ENCODE assay signal across 28 cellular contexts in genomic region chr6:148405893-148406292, GRCh38.
DNase-seq lines count a peak whose midpoint lies in the region; ATAC-seq, FAIRE-seq and TF ChIP-seq lines count a peak whose summit lies in the region.
"Had no signal": no experiment of that assay in that cellular context is flagged by ENCODE, and none has a peak within 500 bp of the region (broad histone marks: within the 10 kb centered on the region; RNA-seq: fewer than 3 reads in every experiment).

No MANE protein-coding gene starts in this region.

- TF ChIP-seq POLR2A in A549 (IDR thresholded peaks at IDR 0.05; ENCODE audit: low read length) = no peak

- WGBS in A549 (ENCODE audit: missing lambda C conversion rate) = 30% methylated on average over 2 of the region's 2 CpGs

- peak overlapping the region; percentile 66 for H3K27ac Mint-ChIP-seq in osteocyte (ENCODE audit: unreplicated experiment)
- H3K27ac Mint-ChIP-seq in natural killer cell = no peak overlapping the region
- H3K27ac Mint-ChIP-seq: activated CD4-positive, alpha-beta T cell treated with anti-CD3 and anti-CD28 coated beads for 36 hours; activated naive CD4-positive, alpha-beta T cell treated with anti-CD3 and anti-CD28 coated beads for 36 hours; CD4-positive, CD25-positive, alpha-beta regulatory T cell had no signal

- no peak overlapping the region for H3K4me3 ChIP-seq in A549
- H3K4me3 ChIP-seq in epithelial cell of esophagus (ENCODE audit: low read length) = no peak overlapping the region
- H3K4me3 ChIP-seq: HAP-1 had no signal

- H3K4me1 ChIP-seq in A549 = peaks cover 22% of the 10 kb centered on the region

- H3K27me3 Mint-ChIP-seq in osteocyte (ENCODE audit: unreplicated experiment) (no peaks in the 10 kb centered on the region), natural killer cell (ENCODE audit: low read depth in 2 of 2) (peaks cover 7 to 21% of the 10 kb centered on the region in 2 donors)

- H3K9me3 Mint-ChIP-seq in osteocyte (ENCODE audit: unreplicated experiment) = no peaks in the 10 kb centered on the region
- no peaks in the 10 kb centered on the region for H3K9me3 Mint-ChIP-seq in natural killer cell
- H3K9me3 Mint-ChIP-seq: activated T-cell treated with anti-CD3 and anti-CD28 coated beads, Interleukin-2, amount 50 U/mL, for 4 hours had no signal

- H3K4me3 Mint-ChIP-seq in osteocyte (ENCODE audit: unreplicated experiment) (no peak overlapping the region), natural killer cell (no peak overlapping the region)
- H3K4me3 Mint-ChIP-seq: activated CD4-positive, alpha-beta T cell treated with anti-CD3 and anti-CD28 coated beads for 36 hours; activated naive CD4-positive, alpha-beta T cell treated with anti-CD3 and anti-CD28 coated beads for 36 hours; activated T-cell treated with anti-CD3 and anti-CD28 coated beads, Interleukin-2, amount 50 U/mL, for 4 hours; CD4-positive, CD25-positive, alpha-beta regulatory T cell had no signal

- no peak for FAIRE-seq in A549 (lab: Jason Lieb, UNC)
- FAIRE-seq: G401.6, GM18507 had no signal

- no peak for TF ChIP-seq EP300 in A549 (IDR thresholded peaks at IDR 0.05)
- TF ChIP-seq EP300 in Ishikawa (IDR thresholded peaks at IDR 0.05; ENCODE audit: borderline replicate concordance) = peak; percentile 54; the same call in 1 of the 2 replicates

- intact Hi-C loops in natural killer cell (cut with micrococcal nuclease) = no loop called here

- TF ChIP-seq CTCF in A549 (IDR thresholded peaks at IDR 0.05) (no peak), epithelial cell of esophagus (IDR thresholded peaks at IDR 0.05; ENCODE audit: insufficient read depth, low read depth, low read length, missing control alignments) (no peak), osteocyte (IDR thresholded peaks at IDR 0.05) (no peak), natural killer cell (IDR thresholded peaks at IDR 0.05) (no peak)

- ATAC-seq in A549 = 0 out of 6 replicates have a peak, but pooled peaks of 1 of the 2 experiments have one; percentile 34
- no peak for ATAC-seq in natural killer cell
- no peak for ATAC-seq in GM21825 (IDR thresholded peaks at IDR 0.05; ENCODE audit: unreplicated experiment)
- ATAC-seq: activated CD4-positive, alpha-beta T cell treated with anti-CD3 and anti-CD28 coated beads for 36 hours; activated T-cell treated with anti-CD3 and anti-CD28 coated beads, Interleukin-2, amount 50 U/mL, for 4 hours; foreskin keratinocyte; stimulated activated naive CD8-positive, alpha-beta T cell treated with anti-CD3 and anti-CD28 coated beads, Interleukin-15, Interleukin-2, amounts not matched to agents 100 U/mL and 50 U/mL, for 24 hours had no signal

- H3K9me3 ChIP-seq in A549 = no peaks in the 10 kb centered on the region
- H3K9me3 ChIP-seq: HAP-1 had no signal

- H3K27ac ChIP-seq in A549 = no peak overlapping the region
- H3K27ac ChIP-seq: foreskin keratinocyte had no signal

- H3K4me1 Mint-ChIP-seq in osteocyte (ENCODE audit: unreplicated experiment) (peaks cover 30% of the 10 kb centered on the region), natural killer cell (no peaks in the 10 kb centered on the region)
- H3K4me1 Mint-ChIP-seq: activated CD4-positive, alpha-beta T cell treated with anti-CD3 and anti-CD28 coated beads for 36 hours; CD4-positive, CD25-positive, alpha-beta regulatory T cell had no signal

- CTCF ChIA-PET in A549 (lab: Yijun Ruan, JAX) = no interaction called here

- H3K36me3 Mint-ChIP-seq in osteocyte (ENCODE audit: unreplicated experiment) = peaks cover 6% of the 10 kb centered on the region
- no peaks in the 10 kb centered on the region for H3K36me3 Mint-ChIP-seq in natural killer cell
- H3K36me3 Mint-ChIP-seq: CD4-positive, CD25-positive, alpha-beta regulatory T cell had no signal

- POLR2A ChIA-PET in A549 (lab: Yijun Ruan, JAX) = no interaction called here

- DNase-seq in A549 (ENCODE audit: low read depth in 1 of 2, low spot score in 1 of 2) (no peak), epithelial cell of esophagus (ENCODE audit: low read depth) (peak; percentile 12), osteocyte (ENCODE audit: extremely low spot score, unreplicated experiment) (no peak), NCI-H187 (lab: John Stamatoyannopoulos, UW) (no peak), natural killer cell (no peak)
- no peak for DNase-seq in stimulated activated CD4-positive, alpha-beta T cell treated with anti-CD3 and anti-CD28 coated beads, Interleukin-12 subunit alpha, Interleukin-12 subunit beta, amount 100 ng/mL, for 4 hours
- DNase-seq: activated CD4-positive, alpha-beta T cell treated with anti-CD3 and anti-CD28 coated beads for 36 hours; activated naive CD4-positive, alpha-beta T cell treated with anti-CD3 and anti-CD28 coated beads for 36 hours; activated T-cell treated with anti-CD3 and anti-CD28 coated beads, Interleukin-2, amount 50 U/mL, for 4 hours; amniotic stem cell; CD4-positive, CD25-positive, alpha-beta regulatory T cell; dermis blood vessel endothelial cell; DMS153; foreskin keratinocyte; hypothalamus; NCI-H1092; NCI-H2029 treated with DMSO at 0.1 percent for 48 hours; NCI-H226; NCI-H774; nucleus accumbens; stimulated activated CD4-positive, alpha-beta T cell treated with anti-CD3 and anti-CD28 coated beads, Interleukin-4, amount 100 ng/mL, for 4 hours; stimulated activated naive CD8-positive, alpha-beta T cell treated with anti-CD3 and anti-CD28 coated beads, Interleukin-15, Interleukin-2, amounts not matched to agents 100 U/mL and 50 U/mL, for 24 hours; T-helper 1 cell had no signal

- no peak for TF ChIP-seq RAD21 in A549 (conservative IDR thresholded peaks at IDR 0.05 in 1 of 2, IDR thresholded peaks at IDR 0.05 in 1 of 2)
- no peak for TF ChIP-seq RAD21 in Ishikawa (IDR thresholded peaks at IDR 0.05; ENCODE audit: low read depth)

- 0 out of 3 replicates have a peak overlapping the region, but pooled peaks have one; percentile 23 for H3K4me2 ChIP-seq in A549

TF ChIP-seq in A549, 52 proteins besides CTCF, POLR2A, EP300 and RAD21:
- no peak for TF ChIP-seq ZC3H11A (IDR thresholded peaks at IDR 0.05)
- TF ChIP-seq, protein P1, sequence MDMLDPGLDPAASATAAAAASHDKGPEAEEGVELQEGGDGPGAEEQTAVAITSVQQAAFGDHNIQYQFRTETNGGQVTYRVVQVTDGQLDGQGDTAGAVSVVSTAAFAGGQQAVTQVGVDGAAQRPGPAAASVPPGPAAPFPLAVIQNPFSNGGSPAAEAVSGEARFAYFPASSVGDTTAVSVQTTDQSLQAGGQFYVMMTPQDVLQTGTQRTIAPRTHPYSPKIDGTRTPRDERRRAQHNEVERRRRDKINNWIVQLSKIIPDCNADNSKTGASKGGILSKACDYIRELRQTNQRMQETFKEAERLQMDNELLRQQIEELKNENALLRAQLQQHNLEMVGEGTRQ (IDR thresholded peaks at IDR 0.05) = no peak
- no peak for TF ChIP-seq MYC (IDR thresholded peaks at IDR 0.05; ENCODE audit: borderline replicate concordance, low read length)
- no peak for TF ChIP-seq MAX (IDR thresholded peaks at IDR 0.05)
- no peak for TF ChIP-seq TP53 (CRISPR knock-in tag; IDR thresholded peaks at IDR 0.05)
- TF ChIP-seq HOXB5 (CRISPR knock-in tag; IDR thresholded peaks at IDR 0.05) = no peak
- no peak for TF ChIP-seq NPAS2 (CRISPR knock-in tag; IDR thresholded peaks at IDR 0.05; ENCODE audit: borderline replicate concordance)
- TF ChIP-seq HOXA7 (CRISPR knock-in tag; IDR thresholded peaks at IDR 0.05) = no peak
- no peak for TF ChIP-seq CHD4 (IDR thresholded peaks at IDR 0.05; ENCODE audit: borderline replicate concordance)
TF ChIP-seq in A549: peak in this region for 0.

TF ChIP-seq in Ishikawa, 13 proteins besides CTCF, POLR2A, EP300 and RAD21 (continues in another document):
- TF ChIP-seq EGR1 (IDR thresholded peaks at IDR 0.05) (no peak), TCF12 (IDR thresholded peaks at IDR 0.05; ENCODE audit: low read depth) (peak; percentile 70; the same call in 1 of the 2 replicates), TEAD4 (IDR thresholded peaks at IDR 0.05) (peak; percentile 87), CEBPB (IDR thresholded peaks at IDR 0.05) (no peak), FOXM1 (IDR thresholded peaks at IDR 0.05; ENCODE audit: borderline replicate concordance, low read depth) (peak; percentile 56; the same call in 1 of the 2 replicates), NFIC (IDR thresholded peaks at IDR 0.05) (peak; percentile 86), ZBTB7A (IDR thresholded peaks at IDR 0.05; ENCODE audit: low read depth) (no peak), MAX (IDR thresholded peaks at IDR 0.05) (no peak)
- TF ChIP-seq, protein P2, sequence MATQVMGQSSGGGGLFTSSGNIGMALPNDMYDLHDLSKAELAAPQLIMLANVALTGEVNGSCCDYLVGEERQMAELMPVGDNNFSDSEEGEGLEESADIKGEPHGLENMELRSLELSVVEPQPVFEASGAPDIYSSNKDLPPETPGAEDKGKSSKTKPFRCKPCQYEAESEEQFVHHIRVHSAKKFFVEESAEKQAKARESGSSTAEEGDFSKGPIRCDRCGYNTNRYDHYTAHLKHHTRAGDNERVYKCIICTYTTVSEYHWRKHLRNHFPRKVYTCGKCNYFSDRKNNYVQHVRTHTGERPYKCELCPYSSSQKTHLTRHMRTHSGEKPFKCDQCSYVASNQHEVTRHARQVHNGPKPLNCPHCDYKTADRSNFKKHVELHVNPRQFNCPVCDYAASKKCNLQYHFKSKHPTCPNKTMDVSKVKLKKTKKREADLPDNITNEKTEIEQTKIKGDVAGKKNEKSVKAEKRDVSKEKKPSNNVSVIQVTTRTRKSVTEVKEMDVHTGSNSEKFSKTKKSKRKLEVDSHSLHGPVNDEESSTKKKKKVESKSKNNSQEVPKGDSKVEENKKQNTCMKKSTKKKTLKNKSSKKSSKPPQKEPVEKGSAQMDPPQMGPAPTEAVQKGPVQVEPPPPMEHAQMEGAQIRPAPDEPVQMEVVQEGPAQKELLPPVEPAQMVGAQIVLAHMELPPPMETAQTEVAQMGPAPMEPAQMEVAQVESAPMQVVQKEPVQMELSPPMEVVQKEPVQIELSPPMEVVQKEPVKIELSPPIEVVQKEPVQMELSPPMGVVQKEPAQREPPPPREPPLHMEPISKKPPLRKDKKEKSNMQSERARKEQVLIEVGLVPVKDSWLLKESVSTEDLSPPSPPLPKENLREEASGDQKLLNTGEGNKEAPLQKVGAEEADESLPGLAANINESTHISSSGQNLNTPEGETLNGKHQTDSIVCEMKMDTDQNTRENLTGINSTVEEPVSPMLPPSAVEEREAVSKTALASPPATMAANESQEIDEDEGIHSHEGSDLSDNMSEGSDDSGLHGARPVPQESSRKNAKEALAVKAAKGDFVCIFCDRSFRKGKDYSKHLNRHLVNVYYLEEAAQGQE (IDR thresholded peaks at IDR 0.05; ENCODE audit: low read depth) = no peak
- TF ChIP-seq, protein P3, sequence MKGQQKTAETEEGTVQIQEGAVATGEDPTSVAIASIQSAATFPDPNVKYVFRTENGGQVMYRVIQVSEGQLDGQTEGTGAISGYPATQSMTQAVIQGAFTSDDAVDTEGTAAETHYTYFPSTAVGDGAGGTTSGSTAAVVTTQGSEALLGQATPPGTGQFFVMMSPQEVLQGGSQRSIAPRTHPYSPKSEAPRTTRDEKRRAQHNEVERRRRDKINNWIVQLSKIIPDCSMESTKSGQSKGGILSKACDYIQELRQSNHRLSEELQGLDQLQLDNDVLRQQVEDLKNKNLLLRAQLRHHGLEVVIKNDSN (IDR thresholded peaks at IDR 0.05) = peak; percentile 47
